Comparison of ENCODE assay signal across 6 cellular contexts in genomic region chr7:100867796-100868485, GRCh38. TPM values are rescaled to one million over a fixed set of nuclear protein-coding genes. Genes with fewer than 3 reads are reported as not detected.
A peak's percentile ranks its signal among the peaks of the same experiment; 100 is the strongest.
DNase-seq lines count a peak whose midpoint lies in the region; FAIRE-seq and TF ChIP-seq lines count a peak whose summit lies in the region.

No MANE protein-coding gene starts in this region.

- FAIRE-seq in GM12892 (lab: Jason Lieb, UNC) = no peak

- H4K20me1 ChIP-seq in Loucy (ENCODE audit: insufficient read depth, low read length, poor library complexity, severe bottlenecking) (no peaks in the 10 kb centered on the region), smooth muscle cell (ENCODE audit: low read depth) (no peaks in the 10 kb centered on the region)

- peak overlapping the region; percentile 89 for H3K27ac ChIP-seq in smooth muscle cell (ENCODE audit: low read depth)

- H3K4me2 ChIP-seq in Loucy (ENCODE audit: low read depth, low read length, poor library complexity, severe bottlenecking) = peak overlapping the region; percentile 87
- H3K4me2 ChIP-seq in smooth muscle cell = peak overlapping the region; percentile 94

- no peaks in the 10 kb centered on the region for H3K9me2 ChIP-seq in Loucy (replicated peaks; ENCODE audit: low read depth, low read length)

- H3K9ac ChIP-seq in Loucy (ENCODE audit: low read depth, low read length, poor library complexity, severe bottlenecking) (peak overlapping the region; percentile 97), smooth muscle cell (ENCODE audit: low read depth) (peak overlapping the region; percentile 99)

- H3K36me3 ChIP-seq in Loucy (ENCODE audit: insufficient read depth, low read length) (peaks cover 4% of the 10 kb centered on the region; the same call in 1 of the 2 replicates), smooth muscle cell (ENCODE audit: low read depth) (no peaks in the 10 kb centered on the region)

- TF ChIP-seq CTCF in Loucy (conservative IDR thresholded peaks at IDR 0.05; ENCODE audit: low read length) (no peak), epithelial cell of proximal tubule (conservative IDR thresholded peaks at IDR 0.05; ENCODE audit: low read depth, low read length) (no peak), smooth muscle cell (IDR thresholded peaks at IDR 0.05; ENCODE audit: borderline replicate concordance, insufficient read depth, poor library complexity, severe bottlenecking) (no peak)

- H3F3A ChIP-seq in Loucy (ENCODE audit: low read depth) (no peaks in the 10 kb centered on the region), smooth muscle cell (ENCODE audit: low read depth) (peaks cover 6% of the 10 kb centered on the region)

- peak overlapping the region; percentile 79 for H3K4me3 ChIP-seq in Loucy (ENCODE audit: low read length, poor library complexity, severe bottlenecking)
- peak overlapping the region; percentile 75 for H3K4me3 ChIP-seq in epithelial cell of proximal tubule (ENCODE audit: low read depth, low read length)
- H3K4me3 ChIP-seq in smooth muscle cell = peak overlapping the region; percentile 94

- H3K4me1 ChIP-seq in Loucy (ENCODE audit: insufficient read depth, low read length, poor library complexity, severe bottlenecking) (peaks cover 12% of the 10 kb centered on the region), smooth muscle cell (ENCODE audit: low read depth) (peaks cover 9% of the 10 kb centered on the region)

- WGBS in smooth muscle cell (ENCODE audit: low lambda C conversion rate) = 11% methylated on average over 24 of the region's 25 CpGs

- no peaks in the 10 kb centered on the region for H3K27me3 ChIP-seq in Loucy (ENCODE audit: insufficient read depth, low read length, poor library complexity, severe bottlenecking)
- no peaks in the 10 kb centered on the region for H3K27me3 ChIP-seq in smooth muscle cell (ENCODE audit: low read depth)

- H3K9me3 ChIP-seq in Loucy (ENCODE audit: insufficient read depth, low read depth, low read length) (no peaks in the 10 kb centered on the region), smooth muscle cell (replicated peaks; ENCODE audit: low read depth) (no peaks in the 10 kb centered on the region)

- peaks cover 29% of the 10 kb centered on the region for H3K79me2 ChIP-seq in Loucy (ENCODE audit: insufficient read depth, low read length)
- peaks cover 27% of the 10 kb centered on the region for H3K79me2 ChIP-seq in smooth muscle cell (ENCODE audit: low read depth)

- no peak for DNase-seq in epithelial cell of proximal tubule (ENCODE audit: low read depth)
- no peak for DNase-seq in smooth muscle cell (lab: John Stamatoyannopoulos, UW; ENCODE audit: unreplicated experiment)
- DNase-seq in GM12892 (ENCODE audit: insufficient read length) = no peak
- no peak for DNase-seq in DMS 273 treated with DMSO at 0.1 percent for 48 hours (lab: John Stamatoyannopoulos, UW)
- DNase-seq in GM19238 (ENCODE audit: insufficient read length, low spot score) = no peak

- TF ChIP-seq POLR2A in GM12892 (IDR thresholded peaks at IDR 0.05; ENCODE audit: low read depth, low read length) = no peak

- H2AFZ ChIP-seq in Loucy (ENCODE audit: low read length) (peak overlapping the region; percentile 73), smooth muscle cell (ENCODE audit: low read depth) (no peak overlapping the region)

RNA-seq across cellular contexts. Expression of gene TRIP6, which starts 0.8 kb away (rescaled TPM):
- 112 and 117 TPM in 2 replicates for total RNA-seq in epithelial cell of proximal tubule
- 41.9 and 46.8 TPM in 2 replicates for total RNA-seq in smooth muscle cell
- 65.6 and 87.0 TPM in 2 replicates for polyA plus RNA-seq in smooth muscle cell
- 20.9 TPM for polyA plus RNA-seq in GM12892 (2012; ENCODE audit: missing spikeins)

RNA-seq across cellular contexts. Expression of gene SRRT, which starts 7.0 kb away (rescaled TPM):
- total RNA-seq in epithelial cell of proximal tubule (83.3 and 154 TPM in 2 replicates), smooth muscle cell (17.8 and 32.1 TPM in 2 replicates)
- polyA plus RNA-seq in smooth muscle cell = 63.6 and 87.5 TPM in 2 replicates
- 88.0 TPM for polyA plus RNA-seq in GM12892 (2012; ENCODE audit: missing spikeins)

RNA-seq across cellular contexts. Expression of gene SLC12A9, which starts 15.4 kb away (rescaled TPM):
- 11.4 and 18.4 TPM in 2 replicates for total RNA-seq in epithelial cell of proximal tubule
- 8.9 and 16.8 TPM in 2 replicates for total RNA-seq in smooth muscle cell
- 12.1 and 17.8 TPM in 2 replicates for polyA plus RNA-seq in smooth muscle cell
- 8.4 TPM for polyA plus RNA-seq in GM12892 (2012; ENCODE audit: missing spikeins)

RNA-seq across cellular contexts. Expression of gene UFSP1, which starts 21.6 kb away (rescaled TPM):
- total RNA-seq in epithelial cell of proximal tubule (0.58 and 4.3 TPM in 2 replicates), smooth muscle cell (0.31 and 1.2 TPM in 2 replicates)
- polyA plus RNA-seq in smooth muscle cell = 2.6 and 2.9 TPM in 2 replicates
- polyA plus RNA-seq in GM12892 (2012; ENCODE audit: missing spikeins) = 0.74 TPM

RNA-seq across cellular contexts. Expression of gene ACHE, which starts 27.7 kb away (rescaled TPM):
- total RNA-seq in epithelial cell of proximal tubule = 0.51 and 3.3 TPM in 2 replicates
- 2.6 and 3.2 TPM in 2 replicates for total RNA-seq in smooth muscle cell
- 2.8 and 3.5 TPM in 2 replicates for polyA plus RNA-seq in smooth muscle cell
- polyA plus RNA-seq in GM12892 (2012; ENCODE audit: missing spikeins) = 0.95 TPM
